In the genomic region with DNA sequence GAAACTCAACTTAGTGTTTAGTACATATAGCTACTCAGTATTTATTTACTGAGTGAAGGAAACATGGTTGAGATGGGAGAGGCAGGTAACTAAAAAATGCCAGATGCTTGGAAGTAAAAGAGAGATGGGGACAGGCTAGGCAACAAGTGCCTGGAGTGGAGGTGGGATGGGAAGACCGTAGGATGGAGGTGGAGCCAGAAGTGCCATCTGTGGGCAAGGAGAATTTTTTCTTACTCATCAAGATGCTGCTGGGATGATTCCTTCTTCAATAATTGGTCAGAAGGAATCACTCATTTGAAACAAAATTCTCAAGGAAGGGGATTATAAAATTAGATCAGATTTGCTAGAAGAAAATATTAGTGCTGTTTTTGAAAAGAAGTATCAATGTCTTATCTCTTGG, we compare ENCODE assay signal across 17 cellular contexts.
DNase-seq lines count a peak whose midpoint lies in the region; FAIRE-seq and TF ChIP-seq lines count a peak whose summit lies in the region.
"Had no signal": no experiment of that assay in that cellular context is flagged by ENCODE, and none has a peak within 500 bp of the region (broad histone marks: within the 10 kb centered on the region; RNA-seq: fewer than 3 reads in every experiment).

No MANE protein-coding gene starts in this region.

- H3K9me3 ChIP-seq in breast epithelium (no peaks in the 10 kb centered on the region), SK-N-SH (peaks cover 3% of the 10 kb centered on the region), endothelial cell of umbilical vein (replicated peaks; ENCODE audit: control insufficient read depth, insufficient read depth, low read length) (no peaks in the 10 kb centered on the region), skeletal muscle satellite cell (replicated peaks; ENCODE audit: low read length) (no peaks in the 10 kb centered on the region), Caco-2 (no peaks in the 10 kb centered on the region)

- H3K27me3 Mint-ChIP-seq in MCF 10A (ENCODE audit: insufficient read depth, unreplicated experiment) (no peaks in the 10 kb centered on the region), Caco-2 (ENCODE audit: insufficient read depth, unreplicated experiment) (peaks cover 2% of the 10 kb centered on the region)

- intact Hi-C loops in MCF 10A (cut with micrococcal nuclease), result no loop called here
- intact Hi-C loops in breast epithelium (cut with DNase I; ENCODE audit: low total_unique reads), result no loop called here
- intact Hi-C loops in endothelial cell of umbilical vein (cut with micrococcal nuclease), result no loop called here
- intact Hi-C loops in Caco-2 (cut with micrococcal nuclease; ENCODE audit: unreplicated experiment), result no loop called here

- H3K27me3 ChIP-seq in breast epithelium, result no peaks in the 10 kb centered on the region
- H3K27me3 ChIP-seq in SK-N-SH (ENCODE audit: insufficient read depth), result no peaks in the 10 kb centered on the region
- H3K27me3 ChIP-seq in endothelial cell of umbilical vein (ENCODE audit: control insufficient read depth in 2 of 2, insufficient read depth in 2 of 2, low read length in 2 of 2), result no peaks in the 10 kb centered on the region
- H3K27me3 ChIP-seq in skeletal muscle satellite cell (ENCODE audit: control insufficient read depth, insufficient read depth, low read length), result no peaks in the 10 kb centered on the region
- no peaks in the 10 kb centered on the region for H3K27me3 ChIP-seq in Caco-2 (replicated peaks; ENCODE audit: control insufficient read depth, insufficient read depth, low read length)

- no peak overlapping the region for H3K4me3 ChIP-seq in breast epithelium
- H3K4me3 ChIP-seq in SK-N-SH (ENCODE audit: low read depth in 2 of 2, low read length in 1 of 2), result no peak overlapping the region
- H3K4me3 ChIP-seq in endothelial cell of umbilical vein (replicated peaks in 1 of 3; ENCODE audit: insufficient read depth in 1 of 3, low read depth in 1 of 3, low read length in 3 of 3), result no peak overlapping the region
- no peak overlapping the region for H3K4me3 ChIP-seq in skeletal muscle satellite cell (ENCODE audit: low read length)
- H3K4me3 ChIP-seq in Caco-2 (ENCODE audit: low read depth, low read length), result no peak overlapping the region
- H3K4me3 ChIP-seq: K562 had no signal

- no peaks in the 10 kb centered on the region for H3K9me1 ChIP-seq in endothelial cell of umbilical vein (replicated peaks; ENCODE audit: control insufficient read depth, extremely low read depth, insufficient read depth, low read length)

- H3K9me3 Mint-ChIP-seq in MCF 10A (ENCODE audit: unreplicated experiment) (peaks cover 8% of the 10 kb centered on the region), Caco-2 (ENCODE audit: unreplicated experiment) (no peaks in the 10 kb centered on the region)

- dilution Hi-C loops in endothelial cell of umbilical vein (cut with MboI; ENCODE audit: extremely low pct_ligation_motif_present, low sequenced_read_pairs), result no loop called here

- no peak overlapping the region for H3K4me3 Mint-ChIP-seq in MCF 10A (ENCODE audit: unreplicated experiment)
- H3K4me3 Mint-ChIP-seq in Caco-2 (ENCODE audit: unreplicated experiment), result no peak overlapping the region

- peaks cover 28% of the 10 kb centered on the region for H3F3A ChIP-seq in SK-N-SH (replicated peaks; ENCODE audit: insufficient read depth)

- H3K4me1 Mint-ChIP-seq in MCF 10A (ENCODE audit: insufficient read depth, unreplicated experiment) (peaks cover 10% of the 10 kb centered on the region), Caco-2 (ENCODE audit: low read depth, unreplicated experiment) (no peaks in the 10 kb centered on the region)

- TF ChIP-seq EP300 in SK-N-SH (IDR thresholded peaks at IDR 0.05; ENCODE audit: borderline replicate concordance in 1 of 2, low read depth in 1 of 2, low read length in 1 of 2), result no peak

- TF ChIP-seq CTCF in MCF 10A (IDR thresholded peaks at IDR 0.05; ENCODE audit: unreplicated experiment) (no peak), breast epithelium (IDR thresholded peaks at IDR 0.05) (no peak), SK-N-SH (IDR thresholded peaks at IDR 0.05) (no peak), endothelial cell of umbilical vein (IDR thresholded peaks at IDR 0.05; ENCODE audit: extremely low read depth in 1 of 2, insufficient read depth in 1 of 2, low read depth in 1 of 2, low read length in 2 of 2) (no peak), Caco-2 (IDR thresholded peaks at IDR 0.05; ENCODE audit: insufficient read depth in 1 of 2, low read depth in 1 of 2, low read length in 1 of 2, severe bottlenecking in 1 of 2, unreplicated experiment in 1 of 2) (no peak)

- H4K20me1 ChIP-seq in SK-N-SH (ENCODE audit: insufficient read depth) (no peaks in the 10 kb centered on the region), endothelial cell of umbilical vein (replicated peaks; ENCODE audit: control insufficient read depth, extremely low read depth, insufficient read depth, low read length) (no peaks in the 10 kb centered on the region)

- no peak for TF ChIP-seq POLR2A in breast epithelium (IDR thresholded peaks at IDR 0.05)
- TF ChIP-seq POLR2A in endothelial cell of umbilical vein (IDR thresholded peaks at IDR 0.05; ENCODE audit: low read depth, low read length), result no peak

- TF ChIP-seq RAD21 in SK-N-SH (IDR thresholded peaks at IDR 0.05; ENCODE audit: low read length), result no peak

- BruUV-seq in MCF 10A (replicated peaks; lab: Mats Ljungman, UMichigan), result no TSS peak
- no TSS peak for BruUV-seq in endothelial cell of umbilical vein (replicated peaks; lab: Mats Ljungman, UMichigan)
- BruUV-seq in Caco-2 (replicated peaks; lab: Mats Ljungman, UMichigan), result no TSS peak

- H3K9me2 ChIP-seq in SK-N-SH, result no peaks in the 10 kb centered on the region

- H3K4me1 ChIP-seq in breast epithelium, result no peaks in the 10 kb centered on the region
- peaks cover 0 to 6% of the 10 kb centered on the region in 2 experiments; a peak in 2 of 4 replicates for H3K4me1 ChIP-seq in SK-N-SH (ENCODE audit: control insufficient read depth in 1 of 2, insufficient read depth in 2 of 2, low read depth in 1 of 2, low read length in 1 of 2)
- H3K4me1 ChIP-seq in endothelial cell of umbilical vein (ENCODE audit: control insufficient read depth, extremely low read depth, insufficient read depth, low read length), result no peaks in the 10 kb centered on the region
- H3K4me1 ChIP-seq in skeletal muscle satellite cell (ENCODE audit: control insufficient read depth, insufficient read depth, low read length), result peaks cover 42% of the 10 kb centered on the region
- no peaks in the 10 kb centered on the region for H3K4me1 ChIP-seq in Caco-2

- POLR2A ChIA-PET in MCF 10A (lab: Yijun Ruan, JAX), result no interaction called here
- POLR2A ChIA-PET in SK-N-SH (lab: Yijun Ruan, JAX), result interaction anchor here (0.6 kb wide), 1 partner anchor 558 kb away, joined by 5 read pairs; no protein-coding TSS in a partner anchor
- POLR2A ChIA-PET in endothelial cell of umbilical vein (lab: Charles Lee), result no interaction called here
- POLR2A ChIA-PET in Caco-2 (lab: Charles Lee), result no interaction called here

- no peak overlapping the region for H3K4me2 ChIP-seq in SK-N-SH
- no peak overlapping the region for H3K4me2 ChIP-seq in endothelial cell of umbilical vein (ENCODE audit: insufficient read depth, low read length)
- H3K4me2 ChIP-seq in skeletal muscle satellite cell (ENCODE audit: low read length), result peak overlapping the region; percentile 46

- H3K79me2 ChIP-seq in SK-N-SH (ENCODE audit: insufficient read depth) (no peaks in the 10 kb centered on the region), endothelial cell of umbilical vein (ENCODE audit: control insufficient read depth, insufficient read depth, low read length) (no peaks in the 10 kb centered on the region)

- no peak overlapping the region for H3K9ac ChIP-seq in SK-N-SH
- H3K9ac ChIP-seq in endothelial cell of umbilical vein (replicated peaks; ENCODE audit: extremely low read depth, insufficient read depth, low read length), result no peak overlapping the region
- H3K9ac ChIP-seq in skeletal muscle satellite cell (ENCODE audit: low read depth, low read length), result peak overlapping the region; percentile 43

- H3K27ac ChIP-seq in breast epithelium, result no peak overlapping the region
- H3K27ac ChIP-seq in SK-N-SH (ENCODE audit: low read depth in 2 of 2, low read length in 1 of 2), result peak overlapping the region; percentile 47 to 78; a peak in 3 of 4 replicates
- no peak overlapping the region for H3K27ac ChIP-seq in endothelial cell of umbilical vein (ENCODE audit: insufficient read depth, low read depth, low read length)
- H3K27ac ChIP-seq: 22Rv1, RWPE1 had no signal

- no peak for DNase-seq in MCF 10A (ENCODE audit: unreplicated experiment)
- no peak for DNase-seq in breast epithelium (ENCODE audit: low spot score in 2 of 2)
- no peak for DNase-seq in SK-N-SH
- DNase-seq in endothelial cell of umbilical vein (ENCODE audit: low read depth, low spot score), result no peak
- DNase-seq in activated CD8-positive, alpha-beta memory T cell treated with anti-CD3 and anti-CD28 coated beads, Interleukin-2, amount 50 U/mL, for 4 hours, result no peak
- DNase-seq in NCI-H69 (lab: John Stamatoyannopoulos, UW), result no peak
- DNase-seq in Caco-2, result no peak
- DNase-seq: C1 segment of cervical spinal cord, HCEC 1CT, NCI-H1436, NCI-H2029 treated with DMSO at 0.1 percent for 48 hours, NCI-H2171 treated with DMSO at 0.1 percent for 48 hours, NCI-H774 had no signal

- 4% methylated on average over 1 of the region's 1 CpG for WGBS in SK-N-SH (ENCODE audit: low lambda C conversion rate)

- no peak overlapping the region for H2AFZ ChIP-seq in SK-N-SH (ENCODE audit: low read depth)
- no peak overlapping the region for H2AFZ ChIP-seq in endothelial cell of umbilical vein (ENCODE audit: low read depth, low read length)

- peak; percentile 26 for FAIRE-seq in endothelial cell of umbilical vein (lab: Jason Lieb, UNC)
- FAIRE-seq: K562 had no signal

- CTCF ChIA-PET in MCF 10A (lab: Yijun Ruan, JAX), result no interaction called here
- CTCF ChIA-PET in SK-N-SH (lab: Yijun Ruan, JAX), result interaction anchor here (0.9 kb wide), 1 partner anchor 47 kb away, joined by 3 read pairs; no protein-coding TSS in a partner anchor
- CTCF ChIA-PET in endothelial cell of umbilical vein (lab: Charles Lee), result no interaction called here
- CTCF ChIA-PET in Caco-2 (lab: Charles Lee), result no interaction called here

- H3K36me3 Mint-ChIP-seq in MCF 10A (ENCODE audit: insufficient read depth, unreplicated experiment) (no peaks in the 10 kb centered on the region), Caco-2 (ENCODE audit: insufficient read depth, unreplicated experiment) (no peaks in the 10 kb centered on the region)

- H3K36me3 ChIP-seq in breast epithelium (no peaks in the 10 kb centered on the region), SK-N-SH (replicated peaks in 1 of 2; ENCODE audit: control insufficient read depth in 1 of 2, insufficient read depth in 2 of 2, low read length in 1 of 2) (no peaks in the 10 kb centered on the region), endothelial cell of umbilical vein (ENCODE audit: control insufficient read depth in 2 of 2, extremely low read depth in 1 of 2, insufficient read depth in 2 of 2, low read length in 2 of 2) (no peaks in the 10 kb centered on the region), skeletal muscle satellite cell (ENCODE audit: insufficient read depth, low read length) (no peaks in the 10 kb centered on the region), Caco-2 (ENCODE audit: control insufficient read depth, insufficient read depth, low read length) (no peaks in the 10 kb centered on the region)

- peak overlapping the region; percentile 18 for H3K27ac Mint-ChIP-seq in MCF 10A (ENCODE audit: low read depth, unreplicated experiment)
- H3K27ac Mint-ChIP-seq in Caco-2 (ENCODE audit: unreplicated experiment), result no peak overlapping the region

Comparison
In these comparisons a context has a peak if more than half of its experiments do, and no peak if none do; other contexts are left out.
1. H3K27ac ChIP-seq: peak in SK-N-SH (2 of 2); none in breast epithelium (0 of 2) and endothelial cell of umbilical vein (single experiment).